ENCODE assay signal across 8 cellular contexts in genomic region chr11:14892036-14892556, GRCh38. TPM values are rescaled to one million over a fixed set of nuclear protein-coding genes. Genes with fewer than 3 reads are reported as not detected.
DNase-seq lines count a peak whose midpoint lies in the region; ATAC-seq and TF ChIP-seq lines count a peak whose summit lies in the region.

Gene CYP2R1, minus strand, starts transcription at chr11:14892231. Its CDS starts 26 bp downstream, at chr11:14892205.

- TF ChIP-seq CTCF in left lung (IDR thresholded peaks at IDR 0.05) = peak in 1 of 2 donors; percentile 11

- peaks cover 4 to 54% of the 10 kb centered on the region in 2 donors for H3K4me1 ChIP-seq in left lung

- ATAC-seq in GM19372 (IDR thresholded peaks at IDR 0.05; ENCODE audit: low read depth, unreplicated experiment) (peak; percentile 94), HG03521 (IDR thresholded peaks at IDR 0.05; ENCODE audit: unreplicated experiment) (peak; percentile 97), left lung (peak; percentile 98)

- peak within 1 kb of the TSS; percentile 89 to 93 for H3K27ac ChIP-seq in left lung

- H3K36me3 ChIP-seq in left lung = no peaks in the 10 kb centered on the region

- no peaks in the 10 kb centered on the region for H3K27me3 ChIP-seq in left lung

- DNase-seq in C1 segment of cervical spinal cord (lab: John Stamatoyannopoulos, UW) (peak; percentile 48 to 94 (median 86)), NCI-H69 (lab: John Stamatoyannopoulos, UW) (peak; percentile 77), dedifferentiated amniotic fluid mesenchymal stem cell (ENCODE audit: extremely low spot score) (peak; percentile 96), left lung (peak; percentile 96 to 97)
- DNase-seq in activated CD4-positive, alpha-beta T cell treated with anti-CD3 and anti-CD28 coated beads, Interleukin-2, amount 50 U/mL, for 1 hour = peak; percentile 88
- DNase-seq in stimulated activated CD4-positive, alpha-beta T cell treated with anti-CD3 and anti-CD28 coated beads, Interleukin-2, amount 100 ng/mL, for 48 hours = peak; percentile 79 to 81

- peak within 1 kb of the TSS; percentile 55 to 71 for H3K4me3 ChIP-seq in left lung

- intact Hi-C loops in left lung (cut with DNase I) = no loop called here

- H3K9me3 ChIP-seq in left lung = no peaks in the 10 kb centered on the region

RNA-seq across cellular contexts. Expression of gene CYP2R1, which starts in this region (rescaled TPM):
- total RNA-seq in left lung = 10 to 100 TPM; 11.5 to 13.3 TPM

Comparison
In these comparisons a context has a peak if more than half of its experiments do, and no peak if none do; other contexts are left out.
1. Peak in every context shown above with its lines: DNase-seq, ATAC-seq, H3K4me3 ChIP-seq and H3K27ac ChIP-seq.